ENCODE assay signal across 3 cellular contexts in genomic region chr4:60926624-60927023, GRCh38.
"Had no signal": no experiment of that assay in that cellular context is flagged by ENCODE, and none has a peak within 500 bp of the region (broad histone marks: within the 10 kb centered on the region; RNA-seq: fewer than 3 reads in every experiment).

No MANE protein-coding gene starts in this region.

- DNase-seq: GDM1, GF-D8 had no signal

- H3K4me3 ChIP-seq: GM12878 had no signal

- ATAC-seq: GM12878 had no signal
